In the genomic region with DNA sequence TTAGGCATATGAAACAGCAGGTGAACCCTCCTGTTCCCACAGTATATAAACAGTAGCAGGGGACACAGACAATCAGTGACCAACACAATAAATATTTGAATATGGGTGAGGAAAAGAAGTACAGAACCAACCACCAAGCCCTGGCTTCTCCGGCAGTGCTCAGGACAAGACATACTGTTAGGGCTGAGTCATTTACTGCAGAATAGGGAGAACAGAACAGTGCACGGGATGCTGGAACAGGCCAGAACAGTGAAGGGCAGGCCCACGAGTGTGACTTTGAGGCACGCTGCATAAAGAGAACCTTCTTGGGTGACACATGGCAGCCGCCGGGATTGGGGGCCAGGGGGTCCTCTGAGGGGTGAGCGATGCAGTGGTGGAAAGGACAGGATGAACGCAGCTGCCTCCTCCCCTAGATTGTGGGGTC, we compare ENCODE assay signal across 14 cellular contexts.
A peak's percentile ranks its signal among the peaks of the same experiment; 100 is the strongest.
DNase-seq lines count a peak whose midpoint lies in the region; ATAC-seq and TF ChIP-seq lines count a peak whose summit lies in the region.
"Had no signal": no experiment of that assay in that cellular context is flagged by ENCODE, and none has a peak within 500 bp of the region (broad histone marks: within the 10 kb centered on the region; RNA-seq: fewer than 3 reads in every experiment).

No MANE protein-coding gene starts in this region.

- no peak for DNase-seq in AG04450 (ENCODE audit: low read depth, low spot score)
- DNase-seq in LHCN-M2 (ENCODE audit: low read depth), result peak; percentile 64
- DNase-seq in central memory CD8-positive, alpha-beta T cell (ENCODE audit: low spot score in 2 of 2), result no peak
- DNase-seq in kidney tubule cell (ENCODE audit: low spot score), result peak; percentile 63
- DNase-seq in coronary artery (ENCODE audit: low spot score), result no peak
- no peak for DNase-seq in activated naive CD4-positive, alpha-beta T cell (lab: John Stamatoyannopoulos, UW)
- DNase-seq: activated T-cell treated with anti-CD3 and anti-CD28 coated beads for 4 hours, KG1, psoas muscle had no signal

- no peak overlapping the region for H3K4me3 ChIP-seq in AG04450 (ENCODE audit: low read depth, low read length)
- no peak overlapping the region for H3K4me3 ChIP-seq in coronary artery
- H3K4me3 ChIP-seq: BLaER1, psoas muscle, thoracic aorta had no signal

- H3K36me3 Mint-ChIP-seq in central memory CD8-positive, alpha-beta T cell (ENCODE audit: insufficient read depth), result peaks cover 8% of the 10 kb centered on the region

- H3K27me3 Mint-ChIP-seq in central memory CD8-positive, alpha-beta T cell, result no peaks in the 10 kb centered on the region

- no peaks in the 10 kb centered on the region for H3K27me3 ChIP-seq in AG04450 (ENCODE audit: control insufficient read depth, insufficient read depth, low read length)
- H3K27me3 ChIP-seq: BLaER1 had no signal

- POLR2A ChIA-PET in AG04450 (lab: Yijun Ruan, JAX), result no interaction called here

- H3K9me3 Mint-ChIP-seq in central memory CD8-positive, alpha-beta T cell, result no peaks in the 10 kb centered on the region

- ATAC-seq in central memory CD8-positive, alpha-beta T cell (replicated peaks; ENCODE audit: extremely low read depth, poor library complexity, severe bottlenecking), result no peak
- ATAC-seq in GM21737 (IDR thresholded peaks at IDR 0.05; ENCODE audit: unreplicated experiment) (no peak), HG03097 (IDR thresholded peaks at IDR 0.05; ENCODE audit: low FRiP score, unreplicated experiment) (no peak)
- ATAC-seq: psoas muscle had no signal

- CTCF ChIA-PET in AG04450 (lab: Charles Lee), result no interaction called here

- H3K4me1 Mint-ChIP-seq in central memory CD8-positive, alpha-beta T cell, result peaks cover 40% of the 10 kb centered on the region

- TF ChIP-seq CTCF in AG04450 (IDR thresholded peaks at IDR 0.05; ENCODE audit: low read depth, low read length) (no peak), coronary artery (IDR thresholded peaks at IDR 0.05) (no peak)

- H3K9me3 ChIP-seq in AG04450 (ENCODE audit: control insufficient read depth, insufficient read depth, low read length), result no peaks in the 10 kb centered on the region
- H3K9me3 ChIP-seq: BLaER1, psoas muscle, thoracic aorta had no signal

- H3K27ac Mint-ChIP-seq in central memory CD8-positive, alpha-beta T cell (ENCODE audit: low read depth), result peak overlapping the region; percentile 88

- no peak overlapping the region for H3K4me3 Mint-ChIP-seq in central memory CD8-positive, alpha-beta T cell
- H3K4me3 Mint-ChIP-seq: brain had no signal

- H3K27ac ChIP-seq in AG04450 (ENCODE audit: low read depth, low read length) (peak overlapping the region; percentile 31), coronary artery (no peak overlapping the region)
- H3K27ac ChIP-seq: BLaER1, psoas muscle, thoracic aorta had no signal

Comparison
In these comparisons a context has a peak if more than half of its experiments do, and no peak if none do; other contexts are left out.
1. DNase-seq: peak in LHCN-M2 (single experiment) and kidney tubule cell (single experiment); none in AG04450 (single experiment), central memory CD8-positive, alpha-beta T cell (0 of 2), coronary artery (single experiment) and activated naive CD4-positive, alpha-beta T cell (0 of 4).